24 cellular contexts compared by ENCODE assay signal in genomic region chr20:32697608-32698007, GRCh38. TPM values are rescaled to one million over a fixed set of nuclear protein-coding genes. Genes with fewer than 3 reads are reported as not detected.
"Had no signal": no experiment of that assay in that cellular context is flagged by ENCODE, and none has a peak within 500 bp of the region (broad histone marks: within the 10 kb centered on the region; RNA-seq: fewer than 3 reads in every experiment).

No MANE protein-coding gene starts in this region.

- H3K4me1 ChIP-seq: lower lobe of right lung, parathyroid adenoma, sigmoid colon had no signal

- ATAC-seq: activated CD4-positive, CD25-positive, alpha-beta regulatory T cell treated with anti-CD3 and anti-CD28 coated beads, Interleukin-2, amount 50 U/mL, for 24 hours; activated naive CD4-positive, alpha-beta T cell treated with anti-CD3 and anti-CD28 coated beads, Interleukin-2, amount 50 U/mL, for 72 hours; effector memory CD8-positive, alpha-beta T cell; left colon; lower lobe of right lung; natural killer cell; stimulated activated naive B cell treated with anti-CD40 and anti-IgM and Interleukin-4, amounts not matched to agents 10 μg/mL and 1 μg/mL and 100 μg/mL, for 72 hours had no signal

- DNase-seq: activated CD4-positive, alpha-beta T cell treated with anti-CD3 and anti-CD28 coated beads, Interleukin-2, amount 10 ng/mL, durations not matched to agents 7 days and 5 days; activated CD8-positive, alpha-beta memory T cell treated with anti-CD3 and anti-CD28 coated beads for 24 hours; activated CD8-positive, alpha-beta memory T cell treated with anti-CD3 and anti-CD28 coated beads, Interleukin-2, amount 50 U/mL, for 48 hours; activated gamma-delta T cell treated with Interleukin-2 at 50 U/mL for 16 hours; amniotic stem cell; effector memory CD8-positive, alpha-beta T cell; islet precursor cell; left colon; lower lobe of right lung; natural killer cell; sigmoid colon; stimulated activated CD4-positive, alpha-beta T cell treated with anti-CD3 and anti-CD28 coated beads, Interleukin-4, amount 100 ng/mL, for 4 hours; stimulated activated naive B cell treated with anti-CD40 and anti-IgM and Interleukin-4, amounts not matched to agents 10 μg/mL and 1 μg/mL and 100 μg/mL, for 72 hours; T-helper 1 cell had no signal

- H3K27ac ChIP-seq: cardiac muscle cell, hepatocyte, lower lobe of right lung, neutrophil, parathyroid adenoma, sigmoid colon, thoracic aorta had no signal

- H3K27me3 ChIP-seq: cardiac muscle cell, hepatocyte, neutrophil, sigmoid colon had no signal

- H3K4me3 ChIP-seq: cardiac muscle cell, hepatocyte, lower lobe of right lung, sigmoid colon, thoracic aorta had no signal

- H3K4me1 Mint-ChIP-seq: activated CD4-positive, alpha-beta T cell treated with anti-CD3 and anti-CD28 coated beads, Interleukin-2, amount 10 ng/mL, durations not matched to agents 7 days and 5 days had no signal

- H3K36me3 Mint-ChIP-seq: natural killer cell had no signal

- H3K4me3 Mint-ChIP-seq: activated CD4-positive, alpha-beta T cell treated with anti-CD3 and anti-CD28 coated beads, Interleukin-2, amount 10 ng/mL, durations not matched to agents 7 days and 5 days; effector memory CD8-positive, alpha-beta T cell; natural killer cell; stimulated activated naive B cell treated with anti-CD40 and anti-IgM and Interleukin-4, amounts not matched to agents 10 μg/mL and 1 μg/mL and 100 μg/mL, for 72 hours had no signal

- H3K27me3 Mint-ChIP-seq: activated CD4-positive, alpha-beta T cell treated with anti-CD3 and anti-CD28 coated beads, Interleukin-2, amount 10 ng/mL, durations not matched to agents 7 days and 5 days; effector memory CD8-positive, alpha-beta T cell; stimulated activated naive B cell treated with anti-CD40 and anti-IgM and Interleukin-4, amounts not matched to agents 10 μg/mL and 1 μg/mL and 100 μg/mL, for 72 hours had no signal

- H3K36me3 ChIP-seq: cardiac muscle cell had no signal

- H3K27ac Mint-ChIP-seq: activated CD4-positive, alpha-beta T cell treated with anti-CD3 and anti-CD28 coated beads, Interleukin-2, amount 10 ng/mL, durations not matched to agents 7 days and 5 days; stimulated activated naive B cell treated with anti-CD40 and anti-IgM and Interleukin-4, amounts not matched to agents 10 μg/mL and 1 μg/mL and 100 μg/mL, for 72 hours had no signal

- H3K9me3 ChIP-seq: lower lobe of right lung, neutrophil, sigmoid colon, thoracic aorta had no signal

- H3K9me3 Mint-ChIP-seq: activated CD4-positive, alpha-beta T cell treated with anti-CD3 and anti-CD28 coated beads, Interleukin-2, amount 10 ng/mL, durations not matched to agents 7 days and 5 days; activated naive CD4-positive, alpha-beta T cell treated with anti-CD3 and anti-CD28 coated beads, Interleukin-2, amount 50 U/mL, for 72 hours; effector memory CD8-positive, alpha-beta T cell; natural killer cell; stimulated activated naive B cell treated with anti-CD40 and anti-IgM and Interleukin-4, amounts not matched to agents 10 μg/mL and 1 μg/mL and 100 μg/mL, for 72 hours had no signal

RNA-seq across cellular contexts. Expression of gene C20orf203, which starts 23.9 kb away (rescaled TPM):
- total RNA-seq: dermis microvascular lymphatic vessel endothelial cell, fibroblast of villous mesenchyme, hepatocyte, left colon, lower lobe of right lung, mesenteric fat pad had no signal
